Comparison of ENCODE assay signal across 9 cellular contexts in the genomic region with DNA sequence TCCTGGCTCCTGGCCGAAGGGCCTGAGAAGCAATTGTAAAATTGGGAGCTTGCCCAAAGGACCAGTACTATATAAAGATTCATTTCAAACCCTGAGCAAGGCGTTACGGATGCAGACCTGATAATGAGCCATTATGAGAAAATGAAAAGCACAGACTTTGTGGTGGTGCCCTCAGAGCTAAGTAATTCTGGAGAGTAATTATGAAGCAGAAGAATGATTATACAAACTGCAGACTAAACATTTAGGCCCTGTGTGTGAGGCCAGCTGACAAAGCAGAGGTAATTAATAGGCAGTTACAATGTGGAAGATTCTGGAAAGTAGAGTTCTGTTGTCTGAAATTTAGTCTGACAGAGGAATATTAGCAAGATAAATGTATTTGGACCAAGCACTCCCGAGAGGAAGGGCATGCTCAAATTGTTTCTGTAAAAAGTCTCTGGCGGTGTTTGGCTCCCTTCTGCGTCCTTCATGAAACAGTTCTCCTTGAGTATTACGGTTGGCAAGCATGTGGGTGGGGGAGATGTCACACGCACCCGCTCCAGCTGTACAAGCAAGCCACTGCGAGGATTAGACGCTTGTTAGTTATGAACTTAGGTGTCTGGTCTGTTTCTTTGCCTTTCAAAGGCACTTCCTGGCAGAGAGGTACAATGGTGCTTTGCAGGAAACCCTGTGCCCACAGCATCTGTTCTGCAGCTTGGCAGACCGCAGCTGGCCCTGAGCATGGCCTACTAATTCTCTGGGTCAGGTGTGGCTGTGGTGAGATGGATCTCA. TPM values are rescaled to one million over a fixed set of nuclear protein-coding genes. Genes with fewer than 3 reads are reported as not detected.
DNase-seq lines count a peak whose midpoint lies in the region; ATAC-seq and TF ChIP-seq lines count a peak whose summit lies in the region.
"Had no signal": no experiment of that assay in that cellular context is flagged by ENCODE, and none has a peak within 500 bp of the region (broad histone marks: within the 10 kb centered on the region; RNA-seq: fewer than 3 reads in every experiment).

No MANE protein-coding gene starts in this region.

- no peak for TF ChIP-seq RAD21 in SK-N-SH (IDR thresholded peaks at IDR 0.05; ENCODE audit: low read length)

- no peaks in the 10 kb centered on the region for H3K79me2 ChIP-seq in SK-N-SH (ENCODE audit: insufficient read depth)
- H3K79me2 ChIP-seq in mesendoderm (ENCODE audit: control insufficient read depth, insufficient read depth, low read length): no peaks in the 10 kb centered on the region

- TF ChIP-seq CTCF in SK-N-SH (IDR thresholded peaks at IDR 0.05): no peak
- no peak for TF ChIP-seq CTCF in astrocyte of the spinal cord (IDR thresholded peaks at IDR 0.05; ENCODE audit: low read depth, low read length)

- in situ Hi-C loops in astrocyte of the spinal cord (cut with HindIII; ENCODE audit: low sequenced_read_pairs): no loop called here

- H3K9me3 ChIP-seq in SK-N-SH (no peaks in the 10 kb centered on the region), skeletal muscle satellite cell (replicated peaks; ENCODE audit: low read length) (no peaks in the 10 kb centered on the region)

- no peak overlapping the region for H3K56ac ChIP-seq in mesendoderm (ENCODE audit: low read length)

- no peak overlapping the region for H2BK120ac ChIP-seq in mesendoderm (ENCODE audit: low read depth, low read length)

- intact Hi-C loops in Right ventricle myocardium superior (cut with DNase I): no loop called here
- intact Hi-C loops in cardiac septum (cut with DNase I): no loop called here

- peaks cover 16 to 19% of the 10 kb centered on the region in 2 experiments; a peak in 2 of 4 replicates for H3K4me1 ChIP-seq in SK-N-SH (ENCODE audit: control insufficient read depth in 1 of 2, insufficient read depth in 2 of 2, low read depth in 1 of 2, low read length in 1 of 2)
- H3K4me1 ChIP-seq in skeletal muscle satellite cell (ENCODE audit: control insufficient read depth, insufficient read depth, low read length): peaks cover 56% of the 10 kb centered on the region
- H3K4me1 ChIP-seq in mesendoderm (ENCODE audit: control insufficient read depth, low read depth, low read length): no peaks in the 10 kb centered on the region

- no peak overlapping the region for H2BK5ac ChIP-seq in mesendoderm (ENCODE audit: low read length)

- CTCF ChIA-PET in SK-N-SH (lab: Yijun Ruan, JAX): interaction anchor here (0.9 to 1.6 kb wide), 4 partner anchors 16 to 283 kb away, joined by 3 to 6 read pairs (median 4); no protein-coding TSS in a partner anchor

- H4K8ac ChIP-seq in mesendoderm (ENCODE audit: low read depth, low read length): no peak overlapping the region

- no peak for TF ChIP-seq POLR2A in erythroblast (IDR thresholded peaks at IDR 0.05; ENCODE audit: low read length)

- H3K36me3 ChIP-seq in SK-N-SH (replicated peaks in 1 of 2; ENCODE audit: control insufficient read depth in 1 of 2, insufficient read depth in 2 of 2, low read length in 1 of 2) (no peaks in the 10 kb centered on the region), skeletal muscle satellite cell (ENCODE audit: insufficient read depth, low read length) (no peaks in the 10 kb centered on the region), mesendoderm (ENCODE audit: control insufficient read depth, insufficient read depth, low read length) (no peaks in the 10 kb centered on the region)

- H3K23ac ChIP-seq in mesendoderm (ENCODE audit: low read length): no peak overlapping the region

- DNase-seq in Right ventricle myocardium superior (peak; percentile 45), cardiac septum (ENCODE audit: low spot score) (no peak), SK-N-SH (no peak), astrocyte of the spinal cord (ENCODE audit: low read depth, low spot score) (peak; percentile 72), erythroblast (lab: John Stamatoyannopoulos, UW) (no peak), mesendoderm (no peak)

- H3K4me2 ChIP-seq in SK-N-SH: no peak overlapping the region
- H3K4me2 ChIP-seq in skeletal muscle satellite cell (ENCODE audit: low read length): peak overlapping the region; percentile 30
- no peak overlapping the region for H3K4me2 ChIP-seq in mesendoderm (ENCODE audit: low read length)

- peak; percentile 58 for ATAC-seq in Right ventricle myocardium superior (ENCODE audit: poor library complexity)
- no peak for ATAC-seq in HG02610 (IDR thresholded peaks at IDR 0.05; ENCODE audit: unreplicated experiment)

- H4K5ac ChIP-seq in mesendoderm (ENCODE audit: low read length): no peak overlapping the region

- H3F3A ChIP-seq in SK-N-SH (replicated peaks; ENCODE audit: insufficient read depth): peaks cover 19% of the 10 kb centered on the region

- peak overlapping the region; percentile 65 to 79 for H3K27ac ChIP-seq in SK-N-SH (ENCODE audit: low read depth in 2 of 2, low read length in 1 of 2)
- H3K27ac ChIP-seq in mesendoderm (ENCODE audit: low read depth, low read length): no peak overlapping the region
- H3K27ac ChIP-seq: C4-2B had no signal

- H3K4ac ChIP-seq in mesendoderm (ENCODE audit: low read depth, low read length): no peak overlapping the region

- TF ChIP-seq EP300 in SK-N-SH (IDR thresholded peaks at IDR 0.05; ENCODE audit: borderline replicate concordance in 1 of 2, low read depth in 1 of 2, low read length in 1 of 2): no peak

- H3K18ac ChIP-seq in mesendoderm (ENCODE audit: low read length): no peak overlapping the region

- H3K27me3 ChIP-seq in SK-N-SH (ENCODE audit: insufficient read depth): no peaks in the 10 kb centered on the region
- H3K27me3 ChIP-seq in skeletal muscle satellite cell (ENCODE audit: control insufficient read depth, insufficient read depth, low read length): no peaks in the 10 kb centered on the region
- H3K27me3 ChIP-seq in mesendoderm (ENCODE audit: insufficient read depth, low read length, poor library complexity): no peaks in the 10 kb centered on the region

- no peaks in the 10 kb centered on the region for H3K9me2 ChIP-seq in SK-N-SH

- H3K4me3 ChIP-seq in SK-N-SH (ENCODE audit: low read depth in 2 of 2, low read length in 1 of 2) (no peak overlapping the region), astrocyte of the spinal cord (ENCODE audit: low read depth, low read length) (no peak overlapping the region), skeletal muscle satellite cell (ENCODE audit: low read length) (no peak overlapping the region), mesendoderm (ENCODE audit: low read length) (no peak overlapping the region)

- no peak overlapping the region for H2AFZ ChIP-seq in SK-N-SH (ENCODE audit: low read depth)

- H2BK15ac ChIP-seq in mesendoderm (replicated peaks; ENCODE audit: low read depth): no peak overlapping the region

- POLR2A ChIA-PET in SK-N-SH (lab: Yijun Ruan, JAX): interaction anchor here (1.1 kb wide), 1 partner anchor 46 kb away, joined by 3 read pairs; no protein-coding TSS in a partner anchor

- H3K9ac ChIP-seq in SK-N-SH (no peak overlapping the region), skeletal muscle satellite cell (ENCODE audit: low read depth, low read length) (no peak overlapping the region), mesendoderm (ENCODE audit: low read length) (no peak overlapping the region)

- no peaks in the 10 kb centered on the region for H4K20me1 ChIP-seq in SK-N-SH (ENCODE audit: insufficient read depth)

- WGBS in SK-N-SH (ENCODE audit: low lambda C conversion rate): 89% methylated on average over 11 of the region's 12 CpGs
- WGBS in mesendoderm (ENCODE audit: extremely low coverage, insufficient coverage, low lambda C conversion rate): no CpG with 5 or more reads among the region's 12 CpGs

- H3K79me1 ChIP-seq in mesendoderm (ENCODE audit: low read length): no peaks in the 10 kb centered on the region

- no peak overlapping the region for H2AK5ac ChIP-seq in mesendoderm (ENCODE audit: low read length)

TF ChIP-seq in SK-N-SH, 30 proteins besides CTCF, POLR2A, EP300 and RAD21:
- no peak for TF ChIP-seq TEAD4 (IDR thresholded peaks at IDR 0.05; ENCODE audit: borderline replicate concordance, insufficient read depth)
- TF ChIP-seq TCF12 (IDR thresholded peaks at IDR 0.05): peak; percentile 54; the same call in 1 of the 2 replicates

RNA-seq across cellular contexts. Expression of a gene that starts 45.5 kb away (rescaled TPM):
- 75.3 TPM for total RNA-seq in Right ventricle myocardium superior
- 194 TPM for total RNA-seq in cardiac septum
- polyA plus RNA-seq in SK-N-SH (2012; rRNA removed): 87.5 and 105 TPM in 2 replicates
- polyA plus RNA-seq in SK-N-SH (2012; cell fraction: cytosol; rRNA removed): 92.7 and 103 TPM in 2 replicates
- polyA plus RNA-seq in SK-N-SH (2012; cell fraction: nucleus; rRNA removed): 70.1 and 83.8 TPM in 2 replicates
- total RNA-seq in skeletal muscle satellite cell (2012; rRNA removed): 4.6 and 14.9 TPM in 2 replicates
- polyA plus RNA-seq in mesendoderm (2013, experiment 1 of 2): 32.7 TPM
- 32.9 TPM for polyA plus RNA-seq in mesendoderm (2013, experiment 2 of 2)

Comparison
In these comparisons a context has a peak if more than half of its experiments do, and no peak if none do; other contexts are left out.
1. DNase-seq: peak in Right ventricle myocardium superior (single experiment) and astrocyte of the spinal cord (single experiment); none in cardiac septum (single experiment), SK-N-SH (single experiment), erythroblast (0 of 2) and mesendoderm (single experiment).